In the genomic region with DNA sequence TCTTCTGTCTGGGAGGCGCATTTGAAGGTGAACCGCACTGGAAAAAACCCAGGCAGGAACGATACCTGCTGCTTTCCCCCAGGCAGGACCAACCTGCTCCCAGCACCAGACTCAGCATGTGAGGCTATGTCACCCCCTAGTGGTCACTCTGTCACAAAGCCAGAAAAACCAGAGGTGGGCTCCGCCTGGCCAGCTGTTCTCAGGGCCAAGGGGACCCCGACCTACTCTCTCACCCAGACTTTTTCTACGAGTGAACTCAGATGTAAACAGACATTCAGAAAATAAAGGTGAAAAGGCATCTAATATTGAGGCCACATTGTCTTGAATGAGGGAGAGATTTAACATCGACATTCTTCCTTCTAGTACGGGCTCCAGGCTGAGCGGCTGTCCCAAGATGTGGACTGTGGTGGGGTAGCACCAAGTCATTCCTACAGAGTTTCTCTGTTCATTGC, we compare ENCODE assay signal across 8 cellular contexts.
A peak's percentile ranks its signal among the peaks of the same experiment; 100 is the strongest.
DNase-seq lines count a peak whose midpoint lies in the region; ATAC-seq, FAIRE-seq and TF ChIP-seq lines count a peak whose summit lies in the region.

No MANE protein-coding gene starts in this region.

- ATAC-seq in A549: peak; percentile 71 to 88
- ATAC-seq in left ventricle myocardium superior: peak; percentile 51
- no peak for ATAC-seq in HG02610 (IDR thresholded peaks at IDR 0.05; ENCODE audit: unreplicated experiment)

- TF ChIP-seq CTCF in A549 (IDR thresholded peaks at IDR 0.05): peak; percentile 97
- peak; percentile 58 to 95 (median 84) for TF ChIP-seq CTCF in sigmoid colon (IDR thresholded peaks at IDR 0.05)

- no peaks in the 10 kb centered on the region for H3K27me3 ChIP-seq in sigmoid colon

- FAIRE-seq in A549 (lab: Jason Lieb, UNC) (peak; percentile 13), GM12891 (lab: Jason Lieb, UNC) (peak; percentile 67)

- 45% methylated on average over 8 of the region's 9 CpGs for WGBS in A549 (ENCODE audit: missing lambda C conversion rate)
- 55 to 66% methylated on average over 9 of the region's 9 CpGs for WGBS in sigmoid colon, 2 donors

- no peak overlapping the region for H3K4me3 ChIP-seq in A549
- no peak overlapping the region for H3K4me3 ChIP-seq in sigmoid colon

- TF ChIP-seq POLR2A in A549 (IDR thresholded peaks at IDR 0.05; ENCODE audit: low read length) (no peak), GM12891 (IDR thresholded peaks at IDR 0.05; ENCODE audit: low read depth, low read length) (no peak), sigmoid colon (IDR thresholded peaks at IDR 0.05) (no peak)

- H3K9me3 ChIP-seq in A549 (no peaks in the 10 kb centered on the region), sigmoid colon (no peaks in the 10 kb centered on the region)

- peak; percentile 71 to 86 for DNase-seq in A549 (ENCODE audit: low read depth in 1 of 2, low spot score in 1 of 2)
- peak; percentile 68 for DNase-seq in GM12891 (ENCODE audit: insufficient read length, low spot score)
- peak; percentile 77 for DNase-seq in LoVo (ENCODE audit: low spot score)
- DNase-seq in SW480 (ENCODE audit: low spot score): peak; percentile 73
- DNase-seq in amniotic epithelial cell (ENCODE audit: low read depth): peak; percentile 56
- no peak for DNase-seq in left ventricle myocardium superior
- peak; percentile 83 for DNase-seq in sigmoid colon

- TF ChIP-seq EP300 in A549 (IDR thresholded peaks at IDR 0.05) (no peak), sigmoid colon (IDR thresholded peaks at IDR 0.05) (no peak)

- intact Hi-C loops in left ventricle myocardium superior (cut with micrococcal nuclease): no loop called here
- intact Hi-C loops in sigmoid colon (cut with DNase I): loop anchor here (2.0 to 10.0 kb wide), 7 partner anchors 52 to 445 kb away; a partner anchor contains a TSS

- POLR2A ChIA-PET in A549 (lab: Yijun Ruan, JAX): interaction anchor here (0.6 kb wide), 1 partner anchor 242 kb away, joined by 3 read pairs; no protein-coding TSS in a partner anchor

- H3K4me2 ChIP-seq in A549: peak overlapping the region; percentile 32; the same call in 1 of the 3 replicates

- CTCF ChIA-PET in A549 (lab: Yijun Ruan, JAX): interaction anchor here (0.6 to 9.3 kb wide), 86 partner anchors 10 to 454 kb away, joined by 3 to 173 read pairs (median 5); a partner anchor contains a TSS

- H3K27ac ChIP-seq in A549 (peak overlapping the region; percentile 35 to 96; a peak in 4 of 6 replicates), sigmoid colon (peak overlapping the region in 1 of 4 donors; percentile 91)

- TF ChIP-seq RAD21 in A549 (conservative IDR thresholded peaks at IDR 0.05 in 1 of 2, IDR thresholded peaks at IDR 0.05 in 1 of 2): peak; percentile 98

- H3K36me3 ChIP-seq in sigmoid colon: no peaks in the 10 kb centered on the region

- H3K4me1 ChIP-seq in A549 (peaks cover 35% of the 10 kb centered on the region), sigmoid colon (peaks cover 0 to 50% (median 49%) of the 10 kb centered on the region in 4 donors)

TF ChIP-seq in A549, 52 proteins besides CTCF, POLR2A, EP300 and RAD21:
- TF ChIP-seq CEBPB (IDR thresholded peaks at IDR 0.05) (no peak), SMC3 (IDR thresholded peaks at IDR 0.05) (peak; percentile 94)

TF ChIP-seq in GM12891, 5 proteins besides CTCF, POLR2A, EP300 and RAD21:
- no peak for TF ChIP-seq TAF1 (IDR thresholded peaks at IDR 0.05; ENCODE audit: low read depth, low read length)
- TF ChIP-seq PAX5 (IDR thresholded peaks at IDR 0.05; ENCODE audit: insufficient read depth, low read length, severe bottlenecking): no peak
- no peak for TF ChIP-seq POU2F2 (IDR thresholded peaks at IDR 0.05; ENCODE audit: low read depth, low read length)
